In genomic region chr7:137881607-137882260, GRCh38 we compare ENCODE assay signal across 17 cellular contexts. TPM values are rescaled to one million over a fixed set of nuclear protein-coding genes. Genes with fewer than 3 reads are reported as not detected.
A peak's percentile ranks its signal among the peaks of the same experiment; 100 is the strongest.
DNase-seq lines count a peak whose midpoint lies in the region; ATAC-seq, FAIRE-seq and TF ChIP-seq lines count a peak whose summit lies in the region.
"Had no signal": no experiment of that assay in that cellular context is flagged by ENCODE, and none has a peak within 500 bp of the region (broad histone marks: within the 10 kb centered on the region; RNA-seq: fewer than 3 reads in every experiment).

No MANE protein-coding gene starts in this region.

- no peak for TF ChIP-seq CTCF in activated CD8-positive, alpha-beta T cell treated with anti-CD3 and anti-CD28 coated beads for 36 hours (IDR thresholded peaks at IDR 0.05)
- TF ChIP-seq CTCF in GM10266 (IDR thresholded peaks at IDR 0.05; ENCODE audit: control insufficient read depth, insufficient read depth, low read depth, missing control alignments) = no peak

- no peak for FAIRE-seq in H54 (lab: Jason Lieb, UNC)
- FAIRE-seq: GM12892 had no signal

- no peak overlapping the region for H3K4me3 Mint-ChIP-seq in activated CD8-positive, alpha-beta T cell treated with anti-CD3 and anti-CD28 coated beads for 36 hours
- no peak overlapping the region for H3K4me3 Mint-ChIP-seq in activated CD8-positive, alpha-beta T cell treated with anti-CD3 and anti-CD28 coated beads, Interleukin-2, amount 10 ng/mL, durations not matched to agents 7 days and 5 days
- no peak overlapping the region for H3K4me3 Mint-ChIP-seq in activated T-helper 2 cell treated with anti-CD3 and anti-CD28 coated beads, Interferon-gamma antibody, Interleukin-2, Interleukin-4, amounts not matched to agents 10 μg/mL and 5 μg/mL and 100 μg/mL, durations not matched to agents 14 hours and 24 hours and 36 hours (ENCODE audit: low read depth)
- H3K4me3 Mint-ChIP-seq in stimulated activated naive B cell treated with anti-CD40 and anti-IgM and Interleukin-4, amounts not matched to agents 10 μg/mL and 1 μg/mL and 100 μg/mL, for 72 hours = no peak overlapping the region
- H3K4me3 Mint-ChIP-seq: activated naive CD8-positive, alpha-beta T cell had no signal

- H3K27ac Mint-ChIP-seq in activated CD8-positive, alpha-beta T cell treated with anti-CD3 and anti-CD28 coated beads for 36 hours = peak overlapping the region; percentile 34
- no peak overlapping the region for H3K27ac Mint-ChIP-seq in activated CD8-positive, alpha-beta T cell treated with anti-CD3 and anti-CD28 coated beads, Interleukin-2, amount 10 ng/mL, durations not matched to agents 7 days and 5 days
- H3K27ac Mint-ChIP-seq in activated T-helper 2 cell treated with anti-CD3 and anti-CD28 coated beads, Interferon-gamma antibody, Interleukin-2, Interleukin-4, amounts not matched to agents 10 μg/mL and 5 μg/mL and 100 μg/mL, durations not matched to agents 14 hours and 24 hours and 36 hours = peak overlapping the region; percentile 36
- peak overlapping the region; percentile 20 for H3K27ac Mint-ChIP-seq in stimulated activated naive B cell treated with anti-CD40 and anti-IgM and Interleukin-4, amounts not matched to agents 10 μg/mL and 1 μg/mL and 100 μg/mL, for 72 hours
- H3K27ac Mint-ChIP-seq: activated naive CD8-positive, alpha-beta T cell had no signal

- H3K27me3 Mint-ChIP-seq in activated CD8-positive, alpha-beta T cell treated with anti-CD3 and anti-CD28 coated beads for 36 hours = no peaks in the 10 kb centered on the region
- H3K27me3 Mint-ChIP-seq in activated CD8-positive, alpha-beta T cell treated with anti-CD3 and anti-CD28 coated beads, Interleukin-2, amount 10 ng/mL, durations not matched to agents 7 days and 5 days (ENCODE audit: low read depth) = no peaks in the 10 kb centered on the region
- no peaks in the 10 kb centered on the region for H3K27me3 Mint-ChIP-seq in activated T-helper 2 cell treated with anti-CD3 and anti-CD28 coated beads, Interferon-gamma antibody, Interleukin-2, Interleukin-4, amounts not matched to agents 10 μg/mL and 5 μg/mL and 100 μg/mL, durations not matched to agents 14 hours and 24 hours and 36 hours (ENCODE audit: low read depth)
- H3K27me3 Mint-ChIP-seq in stimulated activated naive B cell treated with anti-CD40 and anti-IgM and Interleukin-4, amounts not matched to agents 10 μg/mL and 1 μg/mL and 100 μg/mL, for 72 hours = no peaks in the 10 kb centered on the region
- H3K27me3 Mint-ChIP-seq: activated naive CD8-positive, alpha-beta T cell had no signal

- peaks cover 6% of the 10 kb centered on the region for H3K4me1 Mint-ChIP-seq in activated CD8-positive, alpha-beta T cell treated with anti-CD3 and anti-CD28 coated beads for 36 hours (ENCODE audit: low read depth)
- peaks cover 11% of the 10 kb centered on the region for H3K4me1 Mint-ChIP-seq in activated CD8-positive, alpha-beta T cell treated with anti-CD3 and anti-CD28 coated beads, Interleukin-2, amount 10 ng/mL, durations not matched to agents 7 days and 5 days (ENCODE audit: low read depth)
- peaks cover 17% of the 10 kb centered on the region for H3K4me1 Mint-ChIP-seq in activated T-helper 2 cell treated with anti-CD3 and anti-CD28 coated beads, Interferon-gamma antibody, Interleukin-2, Interleukin-4, amounts not matched to agents 10 μg/mL and 5 μg/mL and 100 μg/mL, durations not matched to agents 14 hours and 24 hours and 36 hours (ENCODE audit: low read depth)
- H3K4me1 Mint-ChIP-seq in stimulated activated naive B cell treated with anti-CD40 and anti-IgM and Interleukin-4, amounts not matched to agents 10 μg/mL and 1 μg/mL and 100 μg/mL, for 72 hours = peaks cover 11 to 21% of the 10 kb centered on the region in 2 donors

- POLR2A ChIA-PET in activated CD8-positive, alpha-beta T cell treated with anti-CD3 and anti-CD28 coated beads for 36 hours (lab: Charles Lee) = interaction anchor here (0.5 kb wide), 1 partner anchor 25 kb away, joined by 3 read pairs; no protein-coding TSS in a partner anchor
- POLR2A ChIA-PET in activated CD8-positive, alpha-beta T cell treated with anti-CD3 and anti-CD28 coated beads, Interleukin-2, amount 10 ng/mL, durations not matched to agents 7 days and 5 days (lab: Charles Lee) = interaction anchor here (1.1 kb wide), 1 partner anchor 75 kb away, joined by 3 read pairs; no protein-coding TSS in a partner anchor

- peaks cover 49% of the 10 kb centered on the region for H3K36me3 Mint-ChIP-seq in activated CD8-positive, alpha-beta T cell treated with anti-CD3 and anti-CD28 coated beads for 36 hours (ENCODE audit: low read depth)
- peaks cover 38% of the 10 kb centered on the region for H3K36me3 Mint-ChIP-seq in activated CD8-positive, alpha-beta T cell treated with anti-CD3 and anti-CD28 coated beads, Interleukin-2, amount 10 ng/mL, durations not matched to agents 7 days and 5 days (ENCODE audit: low read depth)
- H3K36me3 Mint-ChIP-seq in activated T-helper 2 cell treated with anti-CD3 and anti-CD28 coated beads, Interferon-gamma antibody, Interleukin-2, Interleukin-4, amounts not matched to agents 10 μg/mL and 5 μg/mL and 100 μg/mL, durations not matched to agents 14 hours and 24 hours and 36 hours (ENCODE audit: low read depth) = peaks cover 62% of the 10 kb centered on the region
- H3K36me3 Mint-ChIP-seq in stimulated activated naive B cell treated with anti-CD40 and anti-IgM and Interleukin-4, amounts not matched to agents 10 μg/mL and 1 μg/mL and 100 μg/mL, for 72 hours = peaks cover 65 to 81% of the 10 kb centered on the region in 2 donors

- DNase-seq in activated CD8-positive, alpha-beta T cell treated with anti-CD3 and anti-CD28 coated beads for 36 hours = no peak
- no peak for DNase-seq in activated CD8-positive, alpha-beta T cell treated with anti-CD3 and anti-CD28 coated beads, Interleukin-2, amount 10 ng/mL, durations not matched to agents 7 days and 5 days
- no peak for DNase-seq in activated T-helper 2 cell treated with anti-CD3 and anti-CD28 coated beads, Interferon-gamma antibody, Interleukin-2, Interleukin-4, amounts not matched to agents 10 μg/mL and 5 μg/mL and 100 μg/mL, durations not matched to agents 14 hours and 24 hours and 36 hours (ENCODE audit: low spot score)
- DNase-seq in stimulated activated naive B cell treated with anti-CD40 and anti-IgM and Interleukin-4, amounts not matched to agents 10 μg/mL and 1 μg/mL and 100 μg/mL, for 72 hours = no peak
- DNase-seq in H54 (ENCODE audit: insufficient read length, low spot score) (no peak), GM10266 (ENCODE audit: extremely low spot score) (no peak), hippocampal formation (lab: John Stamatoyannopoulos, UW) (no peak)
- DNase-seq: activated CD4-positive, alpha-beta T cell treated with anti-CD3 and anti-CD28 coated beads for 4 hours; glutamatergic neuron; NCI-H524; nucleus accumbens; Right ventricle myocardium superior; stomach had no signal

- no peak for TF ChIP-seq POLR2A in H54 (IDR thresholded peaks at IDR 0.05; ENCODE audit: low read depth, low read length)

- ATAC-seq in activated CD8-positive, alpha-beta T cell treated with anti-CD3 and anti-CD28 coated beads for 36 hours = peak; percentile 29
- no peak for ATAC-seq in activated CD8-positive, alpha-beta T cell treated with anti-CD3 and anti-CD28 coated beads, Interleukin-2, amount 10 ng/mL, durations not matched to agents 7 days and 5 days
- peak; percentile 14 for ATAC-seq in HG02840 (IDR thresholded peaks at IDR 0.05; ENCODE audit: low FRiP score, unreplicated experiment)
- peak in 1 of 2 donors; percentile 24 for ATAC-seq in stimulated activated naive B cell treated with anti-CD40 and anti-IgM and Interleukin-4, amounts not matched to agents 10 μg/mL and 1 μg/mL and 100 μg/mL, for 72 hours (replicated peaks)
- ATAC-seq: left lobe of liver had no signal

- CTCF ChIA-PET in activated CD8-positive, alpha-beta T cell treated with anti-CD3 and anti-CD28 coated beads for 36 hours (lab: Charles Lee) = interaction anchor here (0.7 to 0.8 kb wide), 2 partner anchors 18 to 226 kb away, joined by 3 read pairs; no protein-coding TSS in a partner anchor
- CTCF ChIA-PET in activated CD8-positive, alpha-beta T cell treated with anti-CD3 and anti-CD28 coated beads, Interleukin-2, amount 10 ng/mL, durations not matched to agents 7 days and 5 days (lab: Charles Lee) = interaction anchor here (1.4 kb wide), 1 partner anchor 225 kb away, joined by 7 read pairs; no protein-coding TSS in a partner anchor

- intact Hi-C loops in activated CD8-positive, alpha-beta T cell treated with anti-CD3 and anti-CD28 coated beads for 36 hours (cut with micrococcal nuclease) = no loop called here
- intact Hi-C loops in activated T-helper 2 cell treated with anti-CD3 and anti-CD28 coated beads, Interferon-gamma antibody, Interleukin-2, Interleukin-4, amounts not matched to agents 10 μg/mL and 5 μg/mL and 100 μg/mL, durations not matched to agents 14 hours and 24 hours and 36 hours (cut with micrococcal nuclease) = loop anchor here (1.0 kb wide), 1 partner anchor 14 kb away; no protein-coding TSS in a partner anchor

- no peaks in the 10 kb centered on the region for H3K9me3 Mint-ChIP-seq in activated CD8-positive, alpha-beta T cell treated with anti-CD3 and anti-CD28 coated beads for 36 hours
- no peaks in the 10 kb centered on the region for H3K9me3 Mint-ChIP-seq in activated CD8-positive, alpha-beta T cell treated with anti-CD3 and anti-CD28 coated beads, Interleukin-2, amount 10 ng/mL, durations not matched to agents 7 days and 5 days (ENCODE audit: insufficient read depth)
- H3K9me3 Mint-ChIP-seq in activated T-helper 2 cell treated with anti-CD3 and anti-CD28 coated beads, Interferon-gamma antibody, Interleukin-2, Interleukin-4, amounts not matched to agents 10 μg/mL and 5 μg/mL and 100 μg/mL, durations not matched to agents 14 hours and 24 hours and 36 hours = no peaks in the 10 kb centered on the region
- H3K9me3 Mint-ChIP-seq in stimulated activated naive B cell treated with anti-CD40 and anti-IgM and Interleukin-4, amounts not matched to agents 10 μg/mL and 1 μg/mL and 100 μg/mL, for 72 hours = no peaks in the 10 kb centered on the region

RNA-seq across cellular contexts. Expression of gene DGKI, which starts 35.0 kb away (rescaled TPM):
- total RNA-seq in activated CD8-positive, alpha-beta T cell treated with anti-CD3 and anti-CD28 coated beads for 36 hours = under 1 TPM; 0.38 to 0.65 TPM
- total RNA-seq in activated CD8-positive, alpha-beta T cell treated with anti-CD3 and anti-CD28 coated beads, Interleukin-2, amount 10 ng/mL, durations not matched to agents 7 days and 5 days = not detected
- total RNA-seq in activated T-helper 2 cell treated with anti-CD3 and anti-CD28 coated beads, Interferon-gamma antibody, Interleukin-2, Interleukin-4, amounts not matched to agents 10 μg/mL and 5 μg/mL and 100 μg/mL, durations not matched to agents 14 hours and 24 hours and 36 hours = 2.8 and 3.9 TPM in 2 replicates
